ENCODE assay signal across 21 cellular contexts in genomic region chr6:129932321-129932720, GRCh38.
A peak's percentile ranks its signal among the peaks of the same experiment; 100 is the strongest.
DNase-seq lines count a peak whose midpoint lies in the region; ATAC-seq, FAIRE-seq and TF ChIP-seq lines count a peak whose summit lies in the region.
"Had no signal": no experiment of that assay in that cellular context is flagged by ENCODE, and none has a peak within 500 bp of the region (broad histone marks: within the 10 kb centered on the region; RNA-seq: fewer than 3 reads in every experiment).

No MANE protein-coding gene starts in this region.

- 6% methylated on average over 1 of the region's 1 CpG for WGBS in HepG2 (ENCODE audit: low lambda C conversion rate)
- WGBS in right lobe of liver (ENCODE audit: insufficient coverage, low coverage, low lambda C conversion rate, missing lambda C conversion rate) = 73% methylated on average over 1 of the region's 1 CpG

- H3K9ac ChIP-seq in HepG2 (ENCODE audit: insufficient read depth, low read depth, low read length) = no peak overlapping the region
- H3K9ac ChIP-seq: BLaER1 treated with 17β-estradiol and CSF1 and Interleukin-3, amounts not matched to agents 10 nM and 100 nM had no signal

- ATAC-seq in HepG2 (no peak), right lobe of liver (no peak)
- ATAC-seq in naive thymus-derived CD4-positive, alpha-beta T cell = no peak
- ATAC-seq: A549; CD8-positive, alpha-beta T cell had no signal

- H2AFZ ChIP-seq in HepG2 (ENCODE audit: low read length) = no peak overlapping the region

- TF ChIP-seq EP300 in HepG2 (IDR thresholded peaks at IDR 0.05; ENCODE audit: low read depth in 2 of 2, low read length in 2 of 2) (no peak), HepG2 (CRISPR knock-in tag; IDR thresholded peaks at IDR 0.05; ENCODE audit: borderline replicate concordance) (no peak)

- intact Hi-C loops in HepG2 (cut with micrococcal nuclease; ENCODE audit: unreplicated experiment) = loop anchor here (10.0 kb wide), 1 partner anchor 338 kb away; no protein-coding TSS in a partner anchor
- intact Hi-C loops in right lobe of liver (cut with DNase I) = no loop called here
- intact Hi-C loops in naive thymus-derived CD4-positive, alpha-beta T cell (cut with micrococcal nuclease) = no loop called here

- H3K27me3 ChIP-seq in HepG2 (ENCODE audit: control insufficient read depth in 1 of 2, insufficient read depth in 2 of 2, low read length in 2 of 2) (no peaks in the 10 kb centered on the region; a peak in 1 of 5 replicates), right lobe of liver (no peaks in the 10 kb centered on the region)
- H3K27me3 ChIP-seq in naive thymus-derived CD4-positive, alpha-beta T cell (ENCODE audit: control insufficient read depth in 2 of 2, insufficient read depth in 2 of 2, low read length in 2 of 2) = no peaks in the 10 kb centered on the region
- H3K27me3 ChIP-seq: BLaER1 treated with 17β-estradiol and CSF1 and Interleukin-3, amounts not matched to agents 10 nM and 100 nM had no signal

- DNase-seq in HepG2 (ENCODE audit: low spot score) (no peak), right lobe of liver (no peak), frontal cortex (ENCODE audit: low spot score in 2 of 2) (no peak), NCI-H2081 treated with DMSO at 0.1 percent for 48 hours (lab: John Stamatoyannopoulos, UW) (no peak)
- no peak for DNase-seq in naive thymus-derived CD4-positive, alpha-beta T cell
- DNase-seq: AML-193; Caco-2; Calu3; CD4-positive, alpha-beta T cell; CD8-positive, alpha-beta T cell; DMS79 treated with DMSO at 0.1 percent for 48 hours; GF-D8 had no signal

- no peaks in the 10 kb centered on the region for H3K9me3 ChIP-seq in HepG2 (ENCODE audit: low read length)
- no peaks in the 10 kb centered on the region for H3K9me3 ChIP-seq in right lobe of liver
- no peaks in the 10 kb centered on the region for H3K9me3 ChIP-seq in HEK293 (ENCODE audit: control insufficient read depth, insufficient read depth, low read depth, low read length)
- no peaks in the 10 kb centered on the region for H3K9me3 ChIP-seq in naive thymus-derived CD4-positive, alpha-beta T cell (ENCODE audit: control insufficient read depth in 2 of 3, low read length in 3 of 3)
- H3K9me3 ChIP-seq: A549; BLaER1 treated with 17β-estradiol and CSF1 and Interleukin-3, amounts not matched to agents 10 nM and 100 nM; Caco-2 had no signal

- H3K9me3 Mint-ChIP-seq in naive thymus-derived CD4-positive, alpha-beta T cell = no peaks in the 10 kb centered on the region
- H3K9me3 Mint-ChIP-seq: CD4-positive, alpha-beta T cell; CD8-positive, alpha-beta T cell had no signal

- CTCF ChIA-PET in HepG2 (lab: Yijun Ruan, JAX; ENCODE audit: low intra/inter-chr PET ratio, low total read pairs) (no interaction called here), HEK293 (lab: Yijun Ruan, JAX) (interaction anchor here (0.6 to 1.3 kb wide), 2 partner anchors 157 to 164 kb away, joined by 6 to 7 read pairs; no protein-coding TSS in a partner anchor)
- CTCF ChIA-PET in naive thymus-derived CD4-positive, alpha-beta T cell (lab: Charles Lee) = no interaction called here

- no peak overlapping the region for H3K4me3 Mint-ChIP-seq in naive thymus-derived CD4-positive, alpha-beta T cell
- H3K4me3 Mint-ChIP-seq: B cell; CD4-positive, alpha-beta T cell; CD8-positive, alpha-beta T cell had no signal

- in situ Hi-C loops in HepG2 (cut with HindIII; ENCODE audit: extremely low pct_ligation_motif_present, low pct_unique_long_range_greater_than_20kb) = loop anchor here (25.0 kb wide), 1 partner anchor 445 kb away; no protein-coding TSS in a partner anchor

- POLR2A ChIA-PET in HepG2 (lab: Yijun Ruan, JAX) (no interaction called here), HEK293 (lab: Yijun Ruan, JAX) (interaction anchor here (0.7 kb wide), 1 partner anchor 164 kb away, joined by 6 read pairs; no protein-coding TSS in a partner anchor)
- POLR2A ChIA-PET in naive thymus-derived CD4-positive, alpha-beta T cell (lab: Charles Lee) = no interaction called here

- no peak overlapping the region for H3K27ac Mint-ChIP-seq in naive thymus-derived CD4-positive, alpha-beta T cell
- H3K27ac Mint-ChIP-seq: B cell; CD4-positive, alpha-beta T cell; CD8-positive, alpha-beta T cell had no signal

- TF ChIP-seq RAD21 in HepG2 (CRISPR knock-in tag; IDR thresholded peaks at IDR 0.05) = no peak

- H3K4me1 ChIP-seq in HepG2 (ENCODE audit: insufficient read depth, low read length) = no peaks in the 10 kb centered on the region
- H3K4me1 ChIP-seq in right lobe of liver = no peaks in the 10 kb centered on the region
- no peaks in the 10 kb centered on the region for H3K4me1 ChIP-seq in HEK293 (ENCODE audit: control insufficient read depth, insufficient read depth, low read length)
- no peaks in the 10 kb centered on the region for H3K4me1 ChIP-seq in naive thymus-derived CD4-positive, alpha-beta T cell (ENCODE audit: control insufficient read depth in 2 of 2, insufficient read depth in 2 of 2, low read length in 2 of 2)
- H3K4me1 ChIP-seq: A549; BLaER1 treated with 17β-estradiol and CSF1 and Interleukin-3, amounts not matched to agents 10 nM and 100 nM; Caco-2 had no signal

- TF ChIP-seq POLR2A in HepG2 (IDR thresholded peaks at IDR 0.05; ENCODE audit: insufficient read depth in 1 of 2, low read depth in 2 of 2, low read length in 2 of 2) = no peak
- TF ChIP-seq POLR2A in right lobe of liver (IDR thresholded peaks at IDR 0.05) = no peak

- FAIRE-seq in HepG2 (lab: Jason Lieb, UNC) (no peak), frontal cortex (lab: Jason Lieb, UNC) (peak; percentile 43)
- FAIRE-seq: A549, D721Med, GM12891, GM19239 had no signal

- H3K4me1 Mint-ChIP-seq in naive thymus-derived CD4-positive, alpha-beta T cell = peaks cover 0 to 5% (median 0%) of the 10 kb centered on the region in 7 donors

- BruUV-seq in HepG2 (replicated peaks; lab: Mats Ljungman, UMichigan) = no TSS peak

- H3K4me2 ChIP-seq in HepG2 (ENCODE audit: low read depth, low read length) = no peak overlapping the region
- H3K4me2 ChIP-seq: A549; BLaER1 treated with 17β-estradiol and CSF1 and Interleukin-3, amounts not matched to agents 10 nM and 100 nM had no signal

- H3K36me3 Mint-ChIP-seq in naive thymus-derived CD4-positive, alpha-beta T cell = no peaks in the 10 kb centered on the region
- H3K36me3 Mint-ChIP-seq: CD8-positive, alpha-beta T cell had no signal

- H3K79me2 ChIP-seq in HepG2 (ENCODE audit: insufficient read depth, low read length) = no peaks in the 10 kb centered on the region

- H3K27ac ChIP-seq in HepG2 (ENCODE audit: extremely low read length, insufficient read depth, low read length) = no peak overlapping the region
- no peak overlapping the region for H3K27ac ChIP-seq in right lobe of liver
- H3K27ac ChIP-seq in HEK293 (ENCODE audit: extremely low read depth, low read depth, low read length) = no peak overlapping the region
- no peak overlapping the region for H3K27ac ChIP-seq in naive thymus-derived CD4-positive, alpha-beta T cell (ENCODE audit: low read depth, low read length)
- H3K27ac ChIP-seq: 22Rv1; A549; BLaER1 treated with 17β-estradiol and CSF1 and Interleukin-3, amounts not matched to agents 10 nM and 100 nM; C4-2B had no signal

- no peaks in the 10 kb centered on the region for H4K20me1 ChIP-seq in HepG2 (ENCODE audit: insufficient read depth, low read length)
- H4K20me1 ChIP-seq: BLaER1 treated with 17β-estradiol and CSF1 and Interleukin-3, amounts not matched to agents 10 nM and 100 nM had no signal

- no peak overlapping the region for H3K4me3 ChIP-seq in HepG2 (replicated peaks in 1 of 3; ENCODE audit: insufficient read depth in 1 of 3, low read depth in 2 of 3, low read length in 3 of 3)
- no peak overlapping the region for H3K4me3 ChIP-seq in right lobe of liver
- H3K4me3 ChIP-seq in HEK293 (ENCODE audit: low read depth, low read length) = no peak overlapping the region
- H3K4me3 ChIP-seq in naive thymus-derived CD4-positive, alpha-beta T cell (ENCODE audit: low read length) = no peak overlapping the region
- H3K4me3 ChIP-seq: A549; BLaER1 treated with 17β-estradiol and CSF1 and Interleukin-3, amounts not matched to agents 10 nM and 100 nM had no signal

- H3K36me3 ChIP-seq in HepG2 (replicated peaks in 1 of 2; ENCODE audit: control insufficient read depth in 1 of 2, insufficient read depth in 2 of 2, low read length in 2 of 2) = no peaks in the 10 kb centered on the region
- no peaks in the 10 kb centered on the region for H3K36me3 ChIP-seq in right lobe of liver
- no peaks in the 10 kb centered on the region for H3K36me3 ChIP-seq in HEK293 (ENCODE audit: control insufficient read depth in 2 of 2, insufficient read depth in 1 of 2, low read length in 2 of 2)
- H3K36me3 ChIP-seq in naive thymus-derived CD4-positive, alpha-beta T cell (ENCODE audit: control insufficient read depth in 2 of 3, insufficient read depth in 3 of 3, low read length in 3 of 3) = no peaks in the 10 kb centered on the region
- H3K36me3 ChIP-seq: BLaER1 treated with 17β-estradiol and CSF1 and Interleukin-3, amounts not matched to agents 10 nM and 100 nM had no signal

- H3K27me3 Mint-ChIP-seq in naive thymus-derived CD4-positive, alpha-beta T cell = peaks cover 0 to 8% (median 5%) of the 10 kb centered on the region in 5 donors
- H3K27me3 Mint-ChIP-seq: B cell; CD4-positive, alpha-beta T cell had no signal

- TF ChIP-seq CTCF in HepG2 (CRISPR knock-in tag; IDR thresholded peaks at IDR 0.05) (no peak), right lobe of liver (IDR thresholded peaks at IDR 0.05) (no peak), HEK293 (tag by site-specific recombination; IDR thresholded peaks at IDR 0.05) (no peak)

TF ChIP-seq in HepG2, 621 proteins besides CTCF, POLR2A, EP300 and RAD21:
- TF ChIP-seq ZNF317 (CRISPR knock-in tag; IDR thresholded peaks at IDR 0.05) (no peak), PCBP1 (IDR thresholded peaks at IDR 0.05; ENCODE audit: borderline replicate concordance, low read depth, low read length) (0 out of 2 replicates have a peak, but pooled peaks have one; percentile 33), HNRNPK (IDR thresholded peaks at IDR 0.05; ENCODE audit: low read depth, low read length, poor library complexity, severe bottlenecking) (peak; percentile 85)

TF ChIP-seq in HEK293, 187 proteins besides CTCF, POLR2A, EP300 and RAD21 (continues in another document):
- no peak for TF ChIP-seq ZNF596 (tag by site-specific recombination; IDR thresholded peaks at IDR 0.05)
- TF ChIP-seq ZNF449 (tag by site-specific recombination; IDR thresholded peaks at IDR 0.05) = no peak
